Comparison of ENCODE assay signal across 8 cellular contexts in genomic region chr22:28772633-28773460, GRCh38. TPM values are rescaled to one million over a fixed set of nuclear protein-coding genes. Genes with fewer than 3 reads are reported as not detected.
DNase-seq lines count a peak whose midpoint lies in the region; ATAC-seq and FAIRE-seq lines count a peak whose summit lies in the region.

A gene with protein sequence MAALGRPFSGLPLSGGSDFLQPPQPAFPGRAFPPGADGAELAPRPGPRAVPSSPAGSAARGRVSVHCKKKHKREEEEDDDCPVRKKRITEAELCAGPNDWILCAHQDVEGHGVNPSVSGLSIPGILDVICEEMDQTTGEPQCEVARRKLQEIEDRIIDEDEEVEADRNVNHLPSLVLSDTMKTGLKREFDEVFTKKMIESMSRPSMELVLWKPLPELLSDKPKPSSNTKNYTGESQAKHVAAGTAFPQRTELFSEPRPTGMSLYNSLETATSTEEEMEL (plus strand): TSS chr22:28772695. CDS start chr22:28772850, 155 bp downstream.

- peak within 1 kb of the TSS; percentile 91 to 92 for H3K4me3 Mint-ChIP-seq in effector memory CD8-positive, alpha-beta T cell

- peak within 1 kb of the TSS; percentile 89 to 96 for H3K27ac Mint-ChIP-seq in effector memory CD8-positive, alpha-beta T cell

- DNase-seq in Caki2 (ENCODE audit: low read depth) (peak; percentile 92), HTR-8/SVneo (ENCODE audit: insufficient read length, low spot score) (peak; percentile 92), NOMO-1 (lab: John Stamatoyannopoulos, UW; ENCODE audit: unreplicated experiment in 2 of 2) (peak; percentile 88 to 92), mesenchymal stem cell (peak; percentile 95)
- peak; percentile 75 to 89 (median 82) for DNase-seq in activated CD8-positive, alpha-beta memory T cell treated with anti-CD3 and anti-CD28 coated beads for 48 hours (ENCODE audit: low read depth in 2 of 3, low spot score in 2 of 3)
- peak; percentile 89 to 90 (median 89) for DNase-seq in effector memory CD8-positive, alpha-beta T cell
- peak; percentile 76 for DNase-seq in stimulated activated CD8-positive, alpha-beta memory T cell treated with anti-CD3 and anti-CD28 coated beads, Interleukin-12 subunit alpha, Interleukin-12 subunit beta, amount 100 ng/mL, for 24 hours (ENCODE audit: extremely low read depth)

- H2BK120ac ChIP-seq in mesenchymal stem cell (ENCODE audit: low read depth, low read length): peak within 1 kb of the TSS; percentile 79

- peak within 1 kb of the TSS; percentile 64 to 91 for H3K4ac ChIP-seq in mesenchymal stem cell (ENCODE audit: low read depth in 1 of 2, low read length in 2 of 2)

- H3K9me3 ChIP-seq in mesenchymal stem cell (ENCODE audit: control insufficient read depth, low read length): no peaks in the 10 kb centered on the region

- peak within 1 kb of the TSS; percentile 89 for H2BK5ac ChIP-seq in mesenchymal stem cell (ENCODE audit: low read depth, low read length, poor library complexity, severe bottlenecking)

- ATAC-seq in GM21367 (IDR thresholded peaks at IDR 0.05; ENCODE audit: unreplicated experiment): peak; percentile 84
- ATAC-seq in effector memory CD8-positive, alpha-beta T cell (replicated peaks): peak; percentile 92

- peaks cover 16 to 22% of the 10 kb centered on the region in 2 donors for H3K4me1 Mint-ChIP-seq in effector memory CD8-positive, alpha-beta T cell (ENCODE audit: low read depth in 2 of 2)

- peak within 1 kb of the TSS; percentile 90 to 95 for H3K4me3 ChIP-seq in mesenchymal stem cell (ENCODE audit: insufficient read depth in 1 of 2, low read depth in 1 of 2, low read length in 2 of 2)

- H3K27me3 Mint-ChIP-seq in effector memory CD8-positive, alpha-beta T cell: no peaks in the 10 kb centered on the region

- no peak within 1 kb of the TSS for H2AK5ac ChIP-seq in mesenchymal stem cell (ENCODE audit: low read length, severe bottlenecking)

- H3K4me1 ChIP-seq in mesenchymal stem cell (ENCODE audit: control insufficient read depth, insufficient read depth, low read depth, low read length): peaks cover 4% of the 10 kb centered on the region

- peak within 1 kb of the TSS; percentile 95 for H4K8ac ChIP-seq in mesenchymal stem cell (ENCODE audit: low read length)

- H2BK12ac ChIP-seq in mesenchymal stem cell (ENCODE audit: low read length in 2 of 2): peak within 1 kb of the TSS in 1 of 2 experiments; percentile 42

- peak within 1 kb of the TSS; percentile 97 for H3K27ac ChIP-seq in mesenchymal stem cell (ENCODE audit: low read length, poor library complexity, severe bottlenecking)

- WGBS in mesenchymal stem cell: under 1% methylated on average over 63 of the region's 92 CpGs

- no peaks in the 10 kb centered on the region for H3K9me3 Mint-ChIP-seq in effector memory CD8-positive, alpha-beta T cell

- peaks cover 52% of the 10 kb centered on the region for H3K36me3 Mint-ChIP-seq in effector memory CD8-positive, alpha-beta T cell (ENCODE audit: insufficient read depth)

- H3K18ac ChIP-seq in mesenchymal stem cell (ENCODE audit: low read depth in 1 of 2, low read length in 2 of 2): peak within 1 kb of the TSS; percentile 91 to 93

- no peaks in the 10 kb centered on the region for H3K27me3 ChIP-seq in mesenchymal stem cell (ENCODE audit: control insufficient read depth in 1 of 2, insufficient read depth in 1 of 2, low read length in 2 of 2)

- H3K23ac ChIP-seq in mesenchymal stem cell (ENCODE audit: low read length in 2 of 2): no peak within 1 kb of the TSS

- peaks cover 21 to 34% of the 10 kb centered on the region in 2 experiments for H3K36me3 ChIP-seq in mesenchymal stem cell (ENCODE audit: control insufficient read depth in 1 of 2, insufficient read depth in 2 of 2, low read depth in 1 of 2, low read length in 2 of 2)

- FAIRE-seq in HTR-8/SVneo (lab: Jason Lieb, UNC): peak; percentile 20

- in situ Hi-C loops in Caki2 (cut with HindIII; ENCODE audit: low pct_unique_long_range_greater_than_20kb, low sequenced_read_pairs): no loop called here

- peak within 1 kb of the TSS; percentile 90 for H4K91ac ChIP-seq in mesenchymal stem cell (ENCODE audit: low read length)

- H2BK15ac ChIP-seq in mesenchymal stem cell (ENCODE audit: low read depth, poor library complexity, severe bottlenecking): peak within 1 kb of the TSS; percentile 23

- H3K79me1 ChIP-seq in mesenchymal stem cell (replicated peaks; ENCODE audit: low read length, poor library complexity, severe bottlenecking): peaks cover 6% of the 10 kb centered on the region

- peak within 1 kb of the TSS; percentile 81 for H3K4me2 ChIP-seq in mesenchymal stem cell (ENCODE audit: low read length, poor library complexity, severe bottlenecking)

- peak within 1 kb of the TSS; percentile 98 for H3K9ac ChIP-seq in mesenchymal stem cell (ENCODE audit: low read length)

- peak within 1 kb of the TSS; percentile 76 for H2AFZ ChIP-seq in mesenchymal stem cell (ENCODE audit: low read depth, low read length)

- H3K14ac ChIP-seq in mesenchymal stem cell (ENCODE audit: low read length in 2 of 2): peak within 1 kb of the TSS; percentile 57 to 93

RNA-seq across cellular contexts. Expression of the gene that starts here (rescaled TPM):
- 31.1 and 34.5 TPM in 2 replicates for total RNA-seq in Caki2 (2014; rRNA removed; shearing (Covaris generic); ENCODE audit: low replicate concordance)
- 14.2 TPM for polyA plus RNA-seq in mesenchymal stem cell (2013, experiment 1 of 2)
- 14.5 TPM for polyA plus RNA-seq in mesenchymal stem cell (2013, experiment 2 of 2)

Comparison
In these comparisons a context has a peak if more than half of its experiments do, and no peak if none do; other contexts are left out.
1. Peak in every context shown above with its lines: DNase-seq, ATAC-seq, H3K4me3 ChIP-seq and H3K27ac ChIP-seq.